15 cellular contexts compared by ENCODE assay signal in the genomic region with DNA sequence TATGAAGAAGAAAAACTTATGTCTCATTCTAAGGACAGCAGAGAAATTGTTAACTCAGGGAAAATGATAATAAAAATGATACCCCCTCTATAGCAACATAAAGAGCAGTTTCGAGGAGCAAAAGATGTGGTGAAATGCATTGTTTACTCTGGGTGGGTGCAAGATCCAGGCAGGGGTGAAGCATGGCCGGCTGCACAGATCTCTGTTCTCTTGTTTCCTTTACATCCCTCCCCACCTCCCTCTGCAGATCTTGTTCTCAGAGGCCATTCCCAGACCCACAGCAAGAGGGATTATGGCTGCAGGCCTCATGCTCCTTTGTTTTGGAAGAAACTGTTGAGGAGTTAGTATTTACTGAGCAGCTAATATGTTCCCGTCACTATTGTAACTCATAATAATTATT. TPM values are rescaled to one million over a fixed set of nuclear protein-coding genes. Genes with fewer than 3 reads are reported as not detected.
DNase-seq lines count a peak whose midpoint lies in the region; ATAC-seq and TF ChIP-seq lines count a peak whose summit lies in the region.
"Had no signal": no experiment of that assay in that cellular context is flagged by ENCODE, and none has a peak within 500 bp of the region (broad histone marks: within the 10 kb centered on the region; RNA-seq: fewer than 3 reads in every experiment).

No MANE protein-coding gene starts in this region.

- no peaks in the 10 kb centered on the region for H3K9me3 ChIP-seq in effector memory CD4-positive, alpha-beta T cell (ENCODE audit: control insufficient read depth, low read length)
- no peaks in the 10 kb centered on the region for H3K9me3 ChIP-seq in spleen

- peak overlapping the region; percentile 83 for H3K27ac ChIP-seq in effector memory CD4-positive, alpha-beta T cell (ENCODE audit: insufficient read depth, low read length, poor library complexity, severe bottlenecking)
- H3K27ac ChIP-seq in spleen = peak overlapping the region in 5 of 8 donors; percentile 1 to 96 (median 37)

- 43 to 58% (median 46%) methylated on average over 3 of the region's 3 CpGs for WGBS in spleen, 5 donors

- H3K27me3 ChIP-seq in effector memory CD4-positive, alpha-beta T cell (replicated peaks; ENCODE audit: control insufficient read depth, insufficient read depth, low read length, poor library complexity, severe bottlenecking) = no peaks in the 10 kb centered on the region
- no peaks in the 10 kb centered on the region for H3K27me3 ChIP-seq in spleen (replicated peaks in 1 of 7)

- DNase-seq in activated T-cell treated with anti-CD3 and anti-CD28 coated beads, Interleukin-2, amount 50 U/mL, for 72 hours = no peak
- DNase-seq in activated T-cell treated with anti-CD3 and anti-CD28 coated beads for 4 hours (no peak), T-cell (no peak), spleen (no peak), GOT3 (lab: John Stamatoyannopoulos, UW) (no peak), NCI-H1930 (lab: John Stamatoyannopoulos, UW) (no peak), kidney glomerular epithelial cell (lab: John Stamatoyannopoulos, UW) (no peak)
- DNase-seq in effector memory CD4-positive, alpha-beta T cell = no peak
- DNase-seq: activated CD4-positive, CD25-positive, alpha-beta regulatory T cell treated with anti-CD3 and anti-CD28 coated beads, Interleukin-2, amount 50 U/mL, for 72 hours; caudate nucleus; HCEC 1CT; KBM-7; NCI-H1436; substantia nigra; SW 1271 had no signal

- CTCF ChIA-PET in T-cell (lab: Charles Lee) = no interaction called here

- no peak for TF ChIP-seq CTCF in spleen (IDR thresholded peaks at IDR 0.05 in 8 of 11, conservative IDR thresholded peaks at IDR 0.05 in 3 of 11)

- H3K36me3 ChIP-seq in effector memory CD4-positive, alpha-beta T cell (ENCODE audit: control insufficient read depth, insufficient read depth, low read length) = peaks cover 31% of the 10 kb centered on the region
- peaks cover 0 to 37% (median 27%) of the 10 kb centered on the region in 6 donors for H3K36me3 ChIP-seq in spleen

- POLR2A ChIA-PET in T-cell (lab: Charles Lee) = no interaction called here

- peaks cover 56% of the 10 kb centered on the region for H3K4me1 Mint-ChIP-seq in activated T-cell treated with anti-CD3 and anti-CD28 coated beads, Interleukin-2, amount 50 U/mL, for 72 hours (ENCODE audit: low read depth)
- peaks cover 66 to 81% (median 74%) of the 10 kb centered on the region in 3 donors for H3K4me1 Mint-ChIP-seq in T-cell

- intact Hi-C loops in spleen (cut with DNase I; ENCODE audit: low total_unique reads) = no loop called here

- peak overlapping the region; percentile 90 to 97 for H3K4me3 Mint-ChIP-seq in activated T-cell treated with anti-CD3 and anti-CD28 coated beads, Interleukin-2, amount 50 U/mL, for 72 hours
- peak overlapping the region; percentile 98 to 99 (median 99) for H3K4me3 Mint-ChIP-seq in T-cell

- peak overlapping the region; percentile 66 for H3K4me3 ChIP-seq in effector memory CD4-positive, alpha-beta T cell (ENCODE audit: insufficient read depth, low read depth, low read length, poor library complexity, severe bottlenecking)
- peak overlapping the region in 7 of 8 donors; percentile 20 to 90 (median 64) for H3K4me3 ChIP-seq in spleen

- no peak for TF ChIP-seq POLR2A in spleen (IDR thresholded peaks at IDR 0.05)

- H3K36me3 Mint-ChIP-seq in activated T-cell treated with anti-CD3 and anti-CD28 coated beads, Interleukin-2, amount 50 U/mL, for 72 hours (ENCODE audit: insufficient read depth in 2 of 2) = peaks cover 13 to 24% of the 10 kb centered on the region in 2 donors
- H3K36me3 Mint-ChIP-seq in T-cell = peaks cover 34% of the 10 kb centered on the region

- H3K27ac Mint-ChIP-seq in activated T-cell treated with anti-CD3 and anti-CD28 coated beads, Interleukin-2, amount 50 U/mL, for 72 hours = peak overlapping the region; percentile 48
- H3K27ac Mint-ChIP-seq in T-cell = peak overlapping the region; percentile 56 to 77

- H3K9me3 Mint-ChIP-seq in activated T-cell treated with anti-CD3 and anti-CD28 coated beads, Interleukin-2, amount 50 U/mL, for 72 hours = no peaks in the 10 kb centered on the region
- H3K9me3 Mint-ChIP-seq in T-cell = no peaks in the 10 kb centered on the region

- no peaks in the 10 kb centered on the region for H3K27me3 Mint-ChIP-seq in activated T-cell treated with anti-CD3 and anti-CD28 coated beads, Interleukin-2, amount 50 U/mL, for 72 hours (ENCODE audit: low read depth)
- H3K27me3 Mint-ChIP-seq in T-cell = no peaks in the 10 kb centered on the region

- H3K4me1 ChIP-seq in effector memory CD4-positive, alpha-beta T cell (ENCODE audit: control insufficient read depth, insufficient read depth, low read length, poor library complexity, severe bottlenecking) = peaks cover 39% of the 10 kb centered on the region
- peaks cover 29 to 74% (median 62%) of the 10 kb centered on the region in 6 donors for H3K4me1 ChIP-seq in spleen

- ATAC-seq in activated T-cell treated with anti-CD3 and anti-CD28 coated beads, Interleukin-2, amount 50 U/mL, for 72 hours (replicated peaks in 1 of 2) = no peak
- ATAC-seq in T-cell (replicated peaks in 1 of 4) = no peak

RNA-seq across cellular contexts. Expression of gene BTN3A1, which starts 1.8 kb away (rescaled TPM):
- 10 to 100 TPM; 57.3 to 62.8 TPM for total RNA-seq in activated T-cell treated with anti-CD3 and anti-CD28 coated beads, Interleukin-2, amount 50 U/mL, for 72 hours
- total RNA-seq in T-cell = 100 to 1,000 TPM; 205 to 270 (median 210) TPM
- 100 to 1,000 TPM in 6 of 7 donors, 10 to 100 TPM in 1; 90.1 to 142 (median 109) TPM for total RNA-seq in spleen
- polyA plus RNA-seq in spleen = 10 to 100 TPM; 25.1 to 40.4 (median 34.1) TPM

RNA-seq across cellular contexts. Expression of gene BTN2A2, which starts 21.0 kb away (rescaled TPM):
- 10 to 100 TPM; 25.7 to 33.5 TPM for total RNA-seq in activated T-cell treated with anti-CD3 and anti-CD28 coated beads, Interleukin-2, amount 50 U/mL, for 72 hours
- total RNA-seq in T-cell = 10 to 100 TPM; 18.6 to 29.2 (median 21.3) TPM
- 10 to 100 TPM; 21.1 to 41.0 (median 38.1) TPM for total RNA-seq in spleen
- polyA plus RNA-seq in spleen = 10 to 100 TPM; 13.3 to 15.9 (median 15.0) TPM

RNA-seq across cellular contexts. Expression of gene BTN3A3, which starts 36.4 kb away (rescaled TPM):
- 10 to 100 TPM; 35.9 to 38.3 TPM for total RNA-seq in activated T-cell treated with anti-CD3 and anti-CD28 coated beads, Interleukin-2, amount 50 U/mL, for 72 hours
- total RNA-seq in T-cell (100 to 1,000 TPM; 115 to 172 (median 142) TPM), spleen (100 to 1,000 TPM in 2 of 7 donors, 10 to 100 TPM in 5; 82.8 to 128 (median 89.5) TPM)
- 10 to 100 TPM; 20.0 to 26.8 (median 22.3) TPM for polyA plus RNA-seq in spleen

RNA-seq across cellular contexts. Expression of gene BTN3A2, which starts 38.9 kb away (rescaled TPM):
- total RNA-seq in activated T-cell treated with anti-CD3 and anti-CD28 coated beads, Interleukin-2, amount 50 U/mL, for 72 hours = 10 to 100 TPM; 51.9 to 72.0 TPM
- total RNA-seq in T-cell = 100 to 1,000 TPM; 135 to 314 (median 224) TPM
- total RNA-seq in spleen = 100 to 1,000 TPM in 6 of 7 donors, 10 to 100 TPM in 1; 78.9 to 157 (median 136) TPM
- polyA plus RNA-seq in spleen = 10 to 100 TPM; 41.0 to 52.6 (median 42.4) TPM

RNA-seq across cellular contexts. Expression of gene BTN2A1, which starts 53.9 kb away (rescaled TPM):
- 10 to 100 TPM; 24.3 to 25.7 TPM for total RNA-seq in activated T-cell treated with anti-CD3 and anti-CD28 coated beads, Interleukin-2, amount 50 U/mL, for 72 hours
- total RNA-seq in T-cell = 10 to 100 TPM; 36.1 to 53.4 (median 47.9) TPM
- 10 to 100 TPM; 31.7 to 50.8 (median 41.4) TPM for total RNA-seq in spleen
- polyA plus RNA-seq in spleen = 10 to 100 TPM; 17.0 to 31.4 (median 29.8) TPM
